In the genomic region with DNA sequence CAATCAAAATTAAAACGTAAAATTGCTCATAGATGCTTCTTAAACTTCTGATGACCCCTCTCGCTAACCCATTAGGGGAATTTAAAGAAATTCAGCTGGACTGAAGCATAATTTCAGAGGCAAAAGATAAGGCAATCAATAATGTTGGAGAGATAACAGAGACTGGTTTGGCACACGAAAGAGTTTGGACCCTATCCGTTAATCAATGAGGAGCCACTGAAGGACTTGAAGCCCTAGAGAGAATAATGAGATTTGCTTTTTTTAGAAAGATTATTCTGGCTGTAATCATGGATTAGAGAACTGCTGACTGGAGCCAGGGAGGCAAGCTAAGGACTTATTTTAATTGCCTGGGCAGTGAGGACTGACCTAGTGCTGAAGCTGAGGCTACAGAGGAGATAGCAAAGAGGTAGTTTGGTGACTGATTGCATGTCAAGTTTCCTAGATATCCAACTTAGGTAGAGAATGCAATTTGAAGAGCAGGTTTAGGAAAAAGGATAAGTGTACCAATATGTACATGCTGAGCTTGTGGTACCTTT, we compare ENCODE assay signal across 15 cellular contexts. TPM values are rescaled to one million over a fixed set of nuclear protein-coding genes. Genes with fewer than 3 reads are reported as not detected.
DNase-seq lines count a peak whose midpoint lies in the region; ATAC-seq and TF ChIP-seq lines count a peak whose summit lies in the region.
"Had no signal": no experiment of that assay in that cellular context is flagged by ENCODE, and none has a peak within 500 bp of the region (broad histone marks: within the 10 kb centered on the region; RNA-seq: fewer than 3 reads in every experiment).

No MANE protein-coding gene starts in this region.

- DNase-seq in GM23338 (ENCODE audit: low spot score) (no peak), NCI-H82 treated with DMSO at 0.1 percent for 48 hours (lab: John Stamatoyannopoulos, UW; ENCODE audit: unreplicated experiment) (peak; percentile 96), left lobe of liver (ENCODE audit: low spot score) (no peak), NOMO-1 treated with dmso at 0.1 percent for 144 hours (lab: John Stamatoyannopoulos, UW; ENCODE audit: unreplicated experiment) (no peak), NOMO-1 treated with DMSO at 0.1 percent for 48 hours (lab: John Stamatoyannopoulos, UW; ENCODE audit: unreplicated experiment) (no peak)
- no peak for DNase-seq in activated CD4-positive, alpha-beta T cell treated with anti-CD3 and anti-CD28 coated beads for 36 hours
- DNase-seq in activated naive CD4-positive, alpha-beta T cell treated with Interleukin-2 at 50 U/mL for 16 hours, result no peak
- DNase-seq: C1 segment of cervical spinal cord; Calu3; CD4-positive, alpha-beta T cell; DMS153; DMS79 treated with DMSO at 0.1 percent for 48 hours; EL had no signal

- no peak overlapping the region for H3K4me2 ChIP-seq in GM23338

- POLR2A ChIA-PET in activated CD4-positive, alpha-beta T cell treated with anti-CD3 and anti-CD28 coated beads for 36 hours (lab: Charles Lee), result no interaction called here

- H3K27me3 ChIP-seq in GM23338 (ENCODE audit: insufficient read depth), result no peaks in the 10 kb centered on the region

- no peaks in the 10 kb centered on the region for H3K36me3 ChIP-seq in GM23338 (ENCODE audit: insufficient read depth)

- no peak overlapping the region; the same call in 1 of the 2 replicates for H2AFZ ChIP-seq in GM23338

- CTCF ChIA-PET in activated CD4-positive, alpha-beta T cell treated with anti-CD3 and anti-CD28 coated beads for 36 hours (lab: Charles Lee), result no interaction called here

- peaks cover 21% of the 10 kb centered on the region for H3K4me1 Mint-ChIP-seq in GM23338
- no peaks in the 10 kb centered on the region for H3K4me1 Mint-ChIP-seq in activated CD4-positive, alpha-beta T cell treated with anti-CD3 and anti-CD28 coated beads for 36 hours

- H4K20me1 ChIP-seq in GM23338 (replicated peaks; ENCODE audit: insufficient read depth), result no peaks in the 10 kb centered on the region

- H3K36me3 Mint-ChIP-seq in GM23338 (ENCODE audit: low read depth), result no peaks in the 10 kb centered on the region
- H3K36me3 Mint-ChIP-seq in activated CD4-positive, alpha-beta T cell treated with anti-CD3 and anti-CD28 coated beads for 36 hours (ENCODE audit: low read depth), result no peaks in the 10 kb centered on the region

- ATAC-seq in GM23338, result no peak
- ATAC-seq in left lobe of liver, result peak; percentile 84
- ATAC-seq in activated CD4-positive, alpha-beta T cell treated with anti-CD3 and anti-CD28 coated beads for 36 hours, result no peak
- ATAC-seq: HCT116 had no signal

- no peaks in the 10 kb centered on the region; the same call in 2 of the 3 replicates for H3K9me3 Mint-ChIP-seq in GM23338
- H3K9me3 Mint-ChIP-seq in activated CD4-positive, alpha-beta T cell treated with anti-CD3 and anti-CD28 coated beads for 36 hours (ENCODE audit: low read depth), result peaks cover 1% of the 10 kb centered on the region

- H3K79me2 ChIP-seq in GM23338 (replicated peaks; ENCODE audit: insufficient read depth), result no peaks in the 10 kb centered on the region

- no peak for TF ChIP-seq CTCF in GM23338 (conservative IDR thresholded peaks at IDR 0.05; ENCODE audit: low read depth in 2 of 2)

- H3K27ac ChIP-seq in GM23338 (ENCODE audit: low read depth), result no peak overlapping the region

- H3K27me3 Mint-ChIP-seq in GM23338 (ENCODE audit: insufficient read depth, low read depth, poor library complexity), result peaks cover 6% of the 10 kb centered on the region
- H3K27me3 Mint-ChIP-seq in activated CD4-positive, alpha-beta T cell treated with anti-CD3 and anti-CD28 coated beads for 36 hours, result no peaks in the 10 kb centered on the region
- H3K27me3 Mint-ChIP-seq: CD4-positive, alpha-beta T cell had no signal

- H3K4me3 ChIP-seq in GM23338, result no peak overlapping the region

- H3F3A ChIP-seq in GM23338 (replicated peaks; ENCODE audit: low read depth), result no peaks in the 10 kb centered on the region

- H3K4me1 ChIP-seq in GM23338 (ENCODE audit: insufficient read depth), result peaks cover 13% of the 10 kb centered on the region

- no peak overlapping the region for H3K4me3 Mint-ChIP-seq in GM23338
- no peak overlapping the region for H3K4me3 Mint-ChIP-seq in activated CD4-positive, alpha-beta T cell treated with anti-CD3 and anti-CD28 coated beads for 36 hours
- H3K4me3 Mint-ChIP-seq: B cell; CD4-positive, alpha-beta T cell had no signal

- peak overlapping the region; percentile 43 for H3K27ac Mint-ChIP-seq in GM23338
- no peak overlapping the region for H3K27ac Mint-ChIP-seq in activated CD4-positive, alpha-beta T cell treated with anti-CD3 and anti-CD28 coated beads for 36 hours
- H3K27ac Mint-ChIP-seq: B cell; CD4-positive, alpha-beta T cell had no signal

- H3K9me2 ChIP-seq in GM23338 (ENCODE audit: insufficient read depth), result peaks cover 2% of the 10 kb centered on the region; the same call in 1 of the 2 replicates

- intact Hi-C loops in activated CD4-positive, alpha-beta T cell treated with anti-CD3 and anti-CD28 coated beads for 36 hours (cut with DNase I, micrococcal nuclease), result no loop called here

TF ChIP-seq in GM23338, 12 proteins besides CTCF, POLR2A, EP300 and RAD21 (continues in another document):
- TF ChIP-seq EZH2phosphoT487 (IDR thresholded peaks at IDR 0.05; ENCODE audit: unreplicated experiment) (no peak), JUNB (IDR thresholded peaks at IDR 0.05; ENCODE audit: unreplicated experiment) (no peak), CREB1 (CRISPR knock-in tag; IDR thresholded peaks at IDR 0.05; ENCODE audit: low read depth) (no peak), STAT1 (IDR thresholded peaks at IDR 0.05; ENCODE audit: unreplicated experiment) (no peak), EZH2 (IDR thresholded peaks at IDR 0.05; ENCODE audit: low read depth, unreplicated experiment) (no peak)
- TF ChIP-seq, protein P1, sequence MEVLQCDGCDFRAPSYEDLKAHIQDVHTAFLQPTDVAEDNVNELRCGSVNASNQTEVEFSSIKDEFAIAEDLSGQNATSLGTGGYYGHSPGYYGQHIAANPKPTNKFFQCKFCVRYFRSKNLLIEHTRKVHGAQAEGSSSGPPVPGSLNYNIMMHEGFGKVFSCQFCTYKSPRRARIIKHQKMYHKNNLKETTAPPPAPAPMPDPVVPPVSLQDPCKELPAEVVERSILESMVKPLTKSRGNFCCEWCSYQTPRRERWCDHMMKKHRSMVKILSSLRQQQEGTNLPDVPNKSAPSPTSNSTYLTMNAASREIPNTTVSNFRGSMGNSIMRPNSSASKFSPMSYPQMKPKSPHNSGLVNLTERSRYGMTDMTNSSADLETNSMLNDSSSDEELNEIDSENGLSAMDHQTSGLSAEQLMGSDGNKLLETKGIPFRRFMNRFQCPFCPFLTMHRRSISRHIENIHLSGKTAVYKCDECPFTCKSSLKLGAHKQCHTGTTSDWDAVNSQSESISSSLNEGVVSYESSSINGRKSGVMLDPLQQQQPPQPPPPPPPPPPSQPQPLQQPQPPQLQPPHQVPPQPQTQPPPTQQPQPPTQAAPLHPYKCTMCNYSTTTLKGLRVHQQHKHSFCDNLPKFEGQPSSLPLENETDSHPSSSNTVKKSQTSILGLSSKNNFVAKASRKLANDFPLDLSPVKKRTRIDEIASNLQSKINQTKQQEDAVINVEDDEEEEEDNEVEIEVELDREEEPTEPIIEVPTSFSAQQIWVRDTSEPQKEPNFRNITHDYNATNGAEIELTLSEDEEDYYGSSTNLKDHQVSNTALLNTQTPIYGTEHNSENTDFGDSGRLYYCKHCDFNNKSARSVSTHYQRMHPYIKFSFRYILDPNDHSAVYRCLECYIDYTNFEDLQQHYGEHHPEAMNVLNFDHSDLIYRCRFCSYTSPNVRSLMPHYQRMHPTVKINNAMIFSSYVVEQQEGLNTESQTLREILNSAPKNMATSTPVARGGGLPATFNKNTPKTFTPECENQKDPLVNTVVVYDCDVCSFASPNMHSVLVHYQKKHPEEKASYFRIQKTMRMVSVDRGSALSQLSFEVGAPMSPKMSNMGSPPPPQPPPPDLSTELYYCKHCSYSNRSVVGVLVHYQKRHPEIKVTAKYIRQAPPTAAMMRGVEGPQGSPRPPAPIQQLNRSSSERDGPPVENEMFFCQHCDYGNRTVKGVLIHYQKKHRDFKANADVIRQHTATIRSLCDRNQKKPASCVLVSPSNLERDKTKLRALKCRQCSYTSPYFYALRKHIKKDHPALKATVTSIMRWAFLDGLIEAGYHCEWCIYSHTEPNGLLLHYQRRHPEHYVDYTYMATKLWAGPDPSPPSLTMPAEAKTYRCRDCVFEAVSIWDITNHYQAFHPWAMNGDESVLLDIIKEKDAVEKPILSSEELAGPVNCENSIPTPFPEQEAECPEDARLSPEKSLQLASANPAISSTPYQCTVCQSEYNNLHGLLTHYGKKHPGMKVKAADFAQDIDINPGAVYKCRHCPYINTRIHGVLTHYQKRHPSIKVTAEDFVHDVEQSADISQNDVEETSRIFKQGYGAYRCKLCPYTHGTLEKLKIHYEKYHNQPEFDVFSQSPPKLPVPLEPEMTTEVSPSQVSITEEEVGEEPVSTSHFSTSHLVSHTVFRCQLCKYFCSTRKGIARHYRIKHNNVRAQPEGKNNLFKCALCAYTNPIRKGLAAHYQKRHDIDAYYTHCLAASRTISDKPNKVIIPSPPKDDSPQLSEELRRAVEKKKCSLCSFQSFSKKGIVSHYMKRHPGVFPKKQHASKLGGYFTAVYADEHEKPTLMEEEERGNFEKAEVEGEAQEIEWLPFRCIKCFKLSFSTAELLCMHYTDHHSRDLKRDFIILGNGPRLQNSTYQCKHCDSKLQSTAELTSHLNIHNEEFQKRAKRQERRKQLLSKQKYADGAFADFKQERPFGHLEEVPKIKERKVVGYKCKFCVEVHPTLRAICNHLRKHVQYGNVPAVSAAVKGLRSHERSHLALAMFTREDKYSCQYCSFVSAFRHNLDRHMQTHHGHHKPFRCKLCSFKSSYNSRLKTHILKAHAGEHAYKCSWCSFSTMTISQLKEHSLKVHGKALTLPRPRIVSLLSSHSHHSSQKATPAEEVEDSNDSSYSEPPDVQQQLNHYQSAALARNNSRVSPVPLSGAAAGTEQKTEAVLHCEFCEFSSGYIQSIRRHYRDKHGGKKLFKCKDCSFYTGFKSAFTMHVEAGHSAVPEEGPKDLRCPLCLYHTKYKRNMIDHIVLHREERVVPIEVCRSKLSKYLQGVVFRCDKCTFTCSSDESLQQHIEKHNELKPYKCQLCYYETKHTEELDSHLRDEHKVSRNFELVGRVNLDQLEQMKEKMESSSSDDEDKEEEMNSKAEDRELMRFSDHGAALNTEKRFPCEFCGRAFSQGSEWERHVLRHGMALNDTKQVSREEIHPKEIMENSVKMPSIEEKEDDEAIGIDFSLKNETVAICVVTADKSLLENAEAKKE (CRISPR knock-in tag; IDR thresholded peaks at IDR 0.05), result no peak

RNA-seq across cellular contexts. Expression of a gene that starts 11.9 kb away (rescaled TPM):
- total RNA-seq in GM23338 (2014; rRNA removed; shearing (Covaris generic)), result 32.2 and 35.7 TPM in 2 replicates
- 23.5 and 23.7 TPM in 2 replicates for polyA plus RNA-seq in GM23338 (2016; fragmentation: Nextera tagmentation; extraction: Ambion mirVana)
- total RNA-seq in left lobe of liver, result 11.2 TPM
- total RNA-seq in activated CD4-positive, alpha-beta T cell treated with anti-CD3 and anti-CD28 coated beads for 36 hours, result not detected
- total RNA-seq: CD4-positive, alpha-beta T cell had no signal

Comparison
In these comparisons a context has a peak if more than half of its experiments do, and no peak if none do; other contexts are left out.
1. RNA of a gene that starts 11.9 kb away (total RNA-seq): 32.2 to 35.7 TPM in GM23338 and 11.2 TPM in left lobe of liver (single experiment); not detected in activated CD4-positive, alpha-beta T cell treated with anti-CD3 and anti-CD28 coated beads for 36 hours; every median in the first group is over 10 times any median in the second.